Comparison of ENCODE assay signal across 9 cellular contexts in the genomic region with DNA sequence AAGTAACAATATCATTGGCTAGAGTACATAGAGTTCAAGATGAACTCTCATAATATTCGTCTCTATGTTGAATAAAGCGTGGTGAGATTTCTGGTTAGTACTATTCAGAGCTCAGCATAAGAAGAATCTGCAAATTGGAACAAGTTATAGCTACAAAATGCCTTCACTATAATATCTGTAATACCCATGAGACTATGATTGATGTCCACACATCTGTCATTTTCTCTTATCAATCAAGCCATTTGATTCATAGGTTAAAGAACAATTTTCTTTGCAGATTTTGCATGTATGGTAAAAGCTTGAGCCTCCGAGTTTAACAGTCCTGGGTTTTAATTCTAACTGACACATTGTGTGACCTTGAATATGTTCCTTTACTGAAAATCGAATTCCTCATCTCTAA.
A peak's percentile ranks its signal among the peaks of the same experiment; 100 is the strongest.
DNase-seq lines count a peak whose midpoint lies in the region; ATAC-seq and TF ChIP-seq lines count a peak whose summit lies in the region.
"Had no signal": no experiment of that assay in that cellular context is flagged by ENCODE, and none has a peak within 500 bp of the region (broad histone marks: within the 10 kb centered on the region; RNA-seq: fewer than 3 reads in every experiment).

No MANE protein-coding gene starts in this region.

- peaks cover 24% of the 10 kb centered on the region for H3K4me1 ChIP-seq in ES-I3 (ENCODE audit: insufficient read depth, low read length)
- peaks cover 7% of the 10 kb centered on the region; the same call in 1 of the 2 replicates for H3K4me1 ChIP-seq in MM.1S (ENCODE audit: low read length)
- peaks cover 24 to 37% of the 10 kb centered on the region in 2 donors for H3K4me1 ChIP-seq in duodenal mucosa (ENCODE audit: control insufficient read depth in 1 of 2, insufficient read depth in 2 of 2, low read length in 2 of 2)
- H3K4me1 ChIP-seq in neuron (ENCODE audit: insufficient read depth, low read length), result peaks cover 32% of the 10 kb centered on the region

- no peaks in the 10 kb centered on the region for H3K9me2 ChIP-seq in MM.1S (replicated peaks; ENCODE audit: insufficient read depth, low read length)

- H3K79me2 ChIP-seq in MM.1S (ENCODE audit: low read length), result peaks cover 61% of the 10 kb centered on the region

- H3K27me3 ChIP-seq in MM.1S (replicated peaks; ENCODE audit: insufficient read depth, low read length) (no peaks in the 10 kb centered on the region), duodenal mucosa (ENCODE audit: control insufficient read depth in 1 of 2, insufficient read depth in 2 of 2, low read length in 2 of 2) (no peaks in the 10 kb centered on the region), neuron (ENCODE audit: insufficient read depth, low read length) (no peaks in the 10 kb centered on the region)

- TF ChIP-seq CTCF in MM.1S (IDR thresholded peaks at IDR 0.05; ENCODE audit: low read length), result no peak

- H3K4me2 ChIP-seq in MM.1S (ENCODE audit: low read depth, low read length), result peak overlapping the region; percentile 70

- H3K9me3 ChIP-seq in ES-I3 (ENCODE audit: control insufficient read depth, insufficient read depth, low read length) (no peaks in the 10 kb centered on the region), MM.1S (replicated peaks; ENCODE audit: insufficient read depth, low read length) (no peaks in the 10 kb centered on the region), duodenal mucosa (ENCODE audit: control insufficient read depth in 1 of 2, low read length in 2 of 2) (no peaks in the 10 kb centered on the region), neuron (ENCODE audit: low read length) (no peaks in the 10 kb centered on the region)

- H3F3A ChIP-seq in MM.1S (ENCODE audit: insufficient read depth, low read length), result no peaks in the 10 kb centered on the region

- H3K9ac ChIP-seq in ES-I3 (ENCODE audit: low read depth, low read length) (peak overlapping the region; percentile 86), MM.1S (ENCODE audit: low read length) (peak overlapping the region; percentile 81; the same call in 1 of the 2 replicates), duodenal mucosa (ENCODE audit: low read depth in 1 of 2, low read length in 2 of 2) (peak overlapping the region in 1 of 2 donors; percentile 87)

- no peak for ATAC-seq in HG03432 (IDR thresholded peaks at IDR 0.05; ENCODE audit: unreplicated experiment)

- DNase-seq in MM.1S (no peak), NCI-H2081 treated with DMSO at 0.1 percent for 48 hours (lab: John Stamatoyannopoulos, UW) (no peak), cerebellar cortex (ENCODE audit: low spot score) (no peak), dedifferentiated amniotic fluid mesenchymal stem cell (ENCODE audit: extremely low spot score) (no peak)
- DNase-seq: amniotic stem cell had no signal

- H2AFZ ChIP-seq in MM.1S (ENCODE audit: low read length) (no peak overlapping the region), neuron (ENCODE audit: low read depth, low read length) (no peak overlapping the region)

- H3K27ac ChIP-seq in MM.1S (ENCODE audit: low read length) (no peak overlapping the region), duodenal mucosa (ENCODE audit: low read depth, low read length) (no peak overlapping the region)

- peaks cover 1% of the 10 kb centered on the region; the same call in 1 of the 2 replicates for H3K36me3 ChIP-seq in ES-I3 (ENCODE audit: insufficient read depth, low read length)
- no peaks in the 10 kb centered on the region for H3K36me3 ChIP-seq in MM.1S (replicated peaks; ENCODE audit: insufficient read depth, low read length)
- peaks cover 0 to 3% of the 10 kb centered on the region in 2 donors for H3K36me3 ChIP-seq in duodenal mucosa (ENCODE audit: control insufficient read depth in 1 of 2, insufficient read depth in 2 of 2, low read length in 2 of 2)
- H3K36me3 ChIP-seq in neuron (ENCODE audit: insufficient read depth, low read length), result peaks cover 15% of the 10 kb centered on the region

- H4K20me1 ChIP-seq in MM.1S (ENCODE audit: insufficient read depth, low read length), result no peaks in the 10 kb centered on the region

- peak overlapping the region; percentile 90 for H3K4me3 ChIP-seq in MM.1S (ENCODE audit: low read length)
- H3K4me3 ChIP-seq in duodenal mucosa (ENCODE audit: low read depth in 1 of 2, low read length in 2 of 2), result peak overlapping the region; percentile 98 to 99
- H3K4me3 ChIP-seq in neuron (ENCODE audit: low read length), result peak overlapping the region; percentile 81
